Comparison of ENCODE assay signal across 19 cellular contexts in genomic region chr11:116836648-116837023, GRCh38. TPM values are rescaled to one million over a fixed set of nuclear protein-coding genes. Genes with fewer than 3 reads are reported as not detected.
DNase-seq lines count a peak whose midpoint lies in the region; ATAC-seq and TF ChIP-seq lines count a peak whose summit lies in the region.
"Had no signal": no experiment of that assay in that cellular context is flagged by ENCODE, and none has a peak within 500 bp of the region (broad histone marks: within the 10 kb centered on the region; RNA-seq: fewer than 3 reads in every experiment).

No MANE protein-coding gene starts in this region.

- H3K27me3 ChIP-seq in heart right ventricle (no peaks in the 10 kb centered on the region), lung (ENCODE audit: control insufficient read depth, insufficient read depth) (no peaks in the 10 kb centered on the region), tibial nerve (no peaks in the 10 kb centered on the region)
- H3K27me3 ChIP-seq: BE2C, transverse colon had no signal

- H3K9me3 ChIP-seq in heart right ventricle (no peaks in the 10 kb centered on the region), lung (ENCODE audit: control insufficient read depth in 2 of 2, insufficient read depth in 1 of 2, low read length in 1 of 2) (no peaks in the 10 kb centered on the region), tibial nerve (no peaks in the 10 kb centered on the region)
- H3K9me3 ChIP-seq: BE2C, transverse colon had no signal

- ATAC-seq in heart right ventricle (no peak), lung (ENCODE audit: insufficient read depth, low FRiP score) (no peak)

- TF ChIP-seq POLR2A in tibial nerve (IDR thresholded peaks at IDR 0.05), result no peak

- H3K4me1 ChIP-seq in heart right ventricle, result peaks cover 11 to 63% (median 38%) of the 10 kb centered on the region in 9 donors
- H3K4me1 ChIP-seq in lung (ENCODE audit: control insufficient read depth in 2 of 2, insufficient read depth in 2 of 2, low read length in 2 of 2), result peaks cover 0 to 23% of the 10 kb centered on the region in 2 donors
- H3K4me1 ChIP-seq in tibial nerve, result peaks cover 0 to 59% (median 18%) of the 10 kb centered on the region in 4 donors

- WGBS in heart right ventricle, 2 donors, result 89 to 92% methylated on average over 7 of the region's 7 CpGs
- 86 to 95% methylated on average over 7 of the region's 7 CpGs for WGBS in lung, 2 donors
- WGBS in tibial nerve, 2 donors, result 60 to 76% methylated on average over 7 of the region's 7 CpGs

- H3K36me3 ChIP-seq in heart right ventricle, result no peaks in the 10 kb centered on the region
- no peaks in the 10 kb centered on the region for H3K36me3 ChIP-seq in lung (ENCODE audit: control insufficient read depth in 2 of 2, insufficient read depth in 2 of 2, low read length in 2 of 2)
- no peaks in the 10 kb centered on the region for H3K36me3 ChIP-seq in tibial nerve
- H3K36me3 ChIP-seq: BE2C, transverse colon had no signal

- no peak for TF ChIP-seq CTCF in heart right ventricle (IDR thresholded peaks at IDR 0.05)
- no peak for TF ChIP-seq CTCF in lung (IDR thresholded peaks at IDR 0.05; ENCODE audit: control extremely low read depth, extremely low read depth)
- TF ChIP-seq CTCF in tibial nerve (IDR thresholded peaks at IDR 0.05), result no peak

- DNase-seq in heart right ventricle (no peak), cardiac septum (ENCODE audit: low spot score) (no peak), lung (ENCODE audit: low spot score) (no peak), tibial nerve (ENCODE audit: low spot score in 2 of 2) (no peak), C1 segment of cervical spinal cord (lab: John Stamatoyannopoulos, UW) (no peak), T-helper 2 cell (no peak)
- DNase-seq in stimulated activated CD4-positive, alpha-beta T cell treated with anti-CD3 and anti-CD28 coated beads, Interleukin-15, amount 100 ng/mL, for 24 hours, result no peak

- no peak for TF ChIP-seq EP300 in tibial nerve (IDR thresholded peaks at IDR 0.05)

- H3K4me3 ChIP-seq in heart right ventricle, result peak overlapping the region in 5 of 10 donors; percentile 42 to 53 (median 49)
- no peak overlapping the region for H3K4me3 ChIP-seq in lung
- no peak overlapping the region for H3K4me3 ChIP-seq in tibial nerve

- H3K27ac ChIP-seq in heart right ventricle, result peak overlapping the region; percentile 36 to 88 (median 83)
- H3K27ac ChIP-seq in cingulate gyrus (ENCODE audit: low read depth, low read length), result peak overlapping the region; percentile 69
- peak overlapping the region; percentile 47 to 88 for H3K27ac ChIP-seq in lung (ENCODE audit: low read depth in 1 of 2, low read length in 1 of 2)
- peak overlapping the region in 3 of 4 donors; percentile 71 to 79 (median 76) for H3K27ac ChIP-seq in tibial nerve

- intact Hi-C loops in heart right ventricle (cut with DNase I) (loop anchor here in 7 of 10 donors (2.0 to 5.0 kb wide), 5 partner anchors 36 to 48 kb away; partner anchors contain the start of genes APOA5 (in 5 of the 7) and ZPR1 (in 1 of the 7)), cardiac septum (cut with DNase I) (loop anchor here (2.0 kb wide), 1 partner anchor 46 kb away; the partner anchor contains the start of gene APOA5)

RNA-seq across cellular contexts. Expression of gene APOA1, which starts 0.8 kb away (rescaled TPM):
- 100 to 1,000 TPM in 2 of 10 donors, 10 to 100 TPM in 7, 1 to 10 TPM in 1; 3.8 to 178 (median 69.1) TPM for total RNA-seq in heart right ventricle
- 100 to 1,000 TPM in 1 of 2 donors, 10 to 100 TPM in 1; 71.5 to 398 TPM for polyA plus RNA-seq in heart right ventricle
- total RNA-seq in cardiac septum, result 47.2 TPM
- total RNA-seq in lung, result 1 to 10 TPM; 1.2 to 4.4 TPM
- polyA plus RNA-seq in lung, result 10 to 100 TPM in 1 of 2 donors, 1 to 10 TPM in 1; 1.9 to 18.2 TPM
- total RNA-seq in tibial nerve, result 1 to 10 TPM; 4.1 to 8.4 (median 6.5) TPM
- total RNA-seq: activated CD4-positive, alpha-beta T cell treated with anti-CD3 and anti-CD28 coated beads for 36 hours; aorta; Calu3; kidney; LHCN-M2 had no signal
- polyA plus RNA-seq: naive thymus-derived CD4-positive, alpha-beta T cell had no signal

RNA-seq across cellular contexts. Expression of gene APOC3, which starts 6.9 kb away (rescaled TPM):
- under 1 TPM in 1 of 10 donors, not detected in 9; 0.64 TPM for total RNA-seq in heart right ventricle
- under 1 TPM in 1 of 2 donors, not detected in 1; 0.12 TPM for polyA plus RNA-seq in heart right ventricle
- total RNA-seq in cardiac septum, result not detected
- 1 to 10 TPM in 1 of 2 donors, not detected in 1; 2.3 TPM for total RNA-seq in lung
- under 1 TPM in 1 of 2 donors, not detected in 1; 0.14 TPM for polyA plus RNA-seq in lung
- total RNA-seq in tibial nerve, result not detected
- total RNA-seq: activated CD4-positive, alpha-beta T cell treated with anti-CD3 and anti-CD28 coated beads for 36 hours; activated CD8-positive, alpha-beta memory T cell treated with anti-CD3 and anti-CD28 coated beads, Interleukin-2, amount 10 ng/mL, durations not matched to agents 7 days and 5 days; aorta; Calu3; kidney; LHCN-M2; naive thymus-derived CD4-positive, alpha-beta T cell; PC-3 had no signal
- polyA plus RNA-seq: esophagus; naive thymus-derived CD4-positive, alpha-beta T cell had no signal

RNA-seq across cellular contexts. Expression of gene APOA4, which starts 13.5 kb away (rescaled TPM):
- total RNA-seq in heart right ventricle (under 1 TPM in 2 of 10 donors, not detected in 8; 0.26 to 0.28 TPM), cardiac septum (not detected), lung (not detected), tibial nerve (not detected)
- polyA plus RNA-seq in heart right ventricle (under 1 TPM in 1 of 2 donors, not detected in 1; 0.75 TPM), lung (under 1 TPM in 1 of 2 donors, not detected in 1; 0.06 TPM)
- total RNA-seq: activated CD4-positive, alpha-beta T cell treated with anti-CD3 and anti-CD28 coated beads for 36 hours; activated CD8-positive, alpha-beta memory T cell treated with anti-CD3 and anti-CD28 coated beads, Interleukin-2, amount 10 ng/mL, durations not matched to agents 7 days and 5 days; aorta; Calu3; kidney; LHCN-M2; naive thymus-derived CD4-positive, alpha-beta T cell; PC-3; transverse colon had no signal
- polyA plus RNA-seq: naive thymus-derived CD4-positive, alpha-beta T cell had no signal

RNA-seq across cellular contexts. Expression of gene APOA5, which starts 45.0 kb away (rescaled TPM):
- total RNA-seq in heart right ventricle (not detected), cardiac septum (not detected), lung (under 1 TPM in 1 of 2 donors, not detected in 1; 0.77 TPM), tibial nerve (not detected)
- polyA plus RNA-seq in heart right ventricle (not detected), lung (under 1 TPM; 0.22 to 0.31 TPM)
- total RNA-seq: activated CD4-positive, alpha-beta T cell treated with anti-CD3 and anti-CD28 coated beads for 36 hours; activated CD8-positive, alpha-beta memory T cell treated with anti-CD3 and anti-CD28 coated beads, Interleukin-2, amount 10 ng/mL, durations not matched to agents 7 days and 5 days; aorta; Calu3; kidney; LHCN-M2; naive thymus-derived CD4-positive, alpha-beta T cell; PC-3; transverse colon had no signal
- polyA plus RNA-seq: aorta; esophagus; naive thymus-derived CD4-positive, alpha-beta T cell had no signal

RNA-seq across cellular contexts. Expression of gene ZPR1, which starts 48.8 kb away (rescaled TPM):
- total RNA-seq in heart right ventricle (10 to 100 TPM; 17.3 to 32.9 (median 22.6) TPM), cardiac septum (24.8 TPM), lung (10 to 100 TPM; 33.3 to 50.9 TPM), tibial nerve (10 to 100 TPM; 11.4 to 28.5 (median 23.8) TPM)
- polyA plus RNA-seq in heart right ventricle (10 to 100 TPM in 1 of 2 donors, 1 to 10 TPM in 1; 5.5 to 44.7 TPM), lung (10 to 100 TPM; 19.4 to 35.8 TPM)
